8 cellular contexts compared by ENCODE assay signal in genomic region chr11:33065445-33066178, GRCh38.
DNase-seq lines count a peak whose midpoint lies in the region; ATAC-seq and TF ChIP-seq lines count a peak whose summit lies in the region.

No MANE protein-coding gene starts in this region.

- DNase-seq in GDM1 (lab: John Stamatoyannopoulos, UW) (peak; percentile 62), NCI-H2171 (lab: John Stamatoyannopoulos, UW) (peak; percentile 51), cardiac fibroblast (ENCODE audit: low read depth in 2 of 2) (peak; percentile 68 to 75), kidney tubule cell (ENCODE audit: low spot score) (peak; percentile 63)
- peak; percentile 66 for DNase-seq in activated CD4-positive, CD25-positive, alpha-beta regulatory T cell treated with anti-CD3 and anti-CD28 coated beads, Interleukin-2, amount 50 U/mL, for 72 hours
- peak; percentile 63 to 68 for DNase-seq in stimulated activated CD4-positive, alpha-beta T cell treated with anti-CD3 and anti-CD28 coated beads, Interleukin-2, amount 100 ng/mL, for 48 hours

- H3K4me3 ChIP-seq in cardiac fibroblast (replicated peaks in 1 of 2; ENCODE audit: low read depth in 2 of 2, low read length in 2 of 2), result no peak overlapping the region

- TF ChIP-seq CTCF in cardiac fibroblast (IDR thresholded peaks at IDR 0.05; ENCODE audit: low read depth, low read length), result peak; percentile 95

- ATAC-seq in HG02678 (IDR thresholded peaks at IDR 0.05; ENCODE audit: unreplicated experiment) (peak; percentile 72), HG03520 (IDR thresholded peaks at IDR 0.05; ENCODE audit: unreplicated experiment) (no peak)
